ENCODE assay signal across 15 cellular contexts in the genomic region with DNA sequence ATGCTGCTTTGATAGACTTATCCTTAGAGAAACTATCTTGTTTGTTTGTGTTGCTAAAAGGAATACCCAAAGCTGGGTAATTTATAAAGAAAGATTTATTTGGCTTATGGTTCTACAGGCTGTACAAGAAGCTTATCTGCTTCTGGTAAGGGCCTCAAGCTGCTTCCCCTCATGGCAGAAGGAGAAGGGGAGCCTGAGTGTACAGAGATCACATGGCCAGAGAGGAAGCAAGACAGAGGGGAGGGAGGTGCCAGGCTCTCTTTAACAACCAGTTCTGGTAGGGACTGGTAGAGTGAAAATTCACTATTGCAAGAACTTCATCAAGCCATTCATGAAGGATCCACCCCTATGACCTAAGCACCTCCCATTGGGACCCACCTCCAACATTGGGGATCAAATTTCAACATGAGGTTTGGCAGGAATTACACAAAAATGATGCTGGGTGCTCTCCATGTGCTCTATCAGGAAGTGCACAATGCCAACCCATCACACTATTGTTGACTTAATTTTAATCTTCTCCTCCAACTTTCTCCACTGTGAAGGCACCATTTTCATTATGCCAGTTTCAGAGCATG.
DNase-seq lines count a peak whose midpoint lies in the region; ATAC-seq, FAIRE-seq and TF ChIP-seq lines count a peak whose summit lies in the region.
"Had no signal": no experiment of that assay in that cellular context is flagged by ENCODE, and none has a peak within 500 bp of the region (broad histone marks: within the 10 kb centered on the region; RNA-seq: fewer than 3 reads in every experiment).

No MANE protein-coding gene starts in this region.

- no peak for TF ChIP-seq CTCF in astrocyte (IDR thresholded peaks at IDR 0.05; ENCODE audit: insufficient read depth, low read depth, low read length)

- no peaks in the 10 kb centered on the region for H3K79me2 ChIP-seq in astrocyte (ENCODE audit: insufficient read depth, low read length)

- H3K27ac ChIP-seq in astrocyte (ENCODE audit: low read depth, low read length): no peak overlapping the region
- H3K27ac ChIP-seq: right lobe of liver had no signal

- H3K9me3 Mint-ChIP-seq in astrocyte (ENCODE audit: unreplicated experiment): peaks cover 2% of the 10 kb centered on the region
- H3K9me3 Mint-ChIP-seq: H9, neural crest cell had no signal

- H3K4me3 ChIP-seq in astrocyte (ENCODE audit: insufficient read depth, low read depth, low read length): no peak overlapping the region
- H3K4me3 ChIP-seq: right lobe of liver had no signal

- no peaks in the 10 kb centered on the region for H4K20me1 ChIP-seq in astrocyte (ENCODE audit: insufficient read depth, low read length)

- no peaks in the 10 kb centered on the region for H3K27me3 ChIP-seq in astrocyte (ENCODE audit: insufficient read depth, low read length)
- H3K27me3 ChIP-seq: right lobe of liver had no signal

- peaks cover 4% of the 10 kb centered on the region for H3K27me3 Mint-ChIP-seq in astrocyte (ENCODE audit: low read depth, unreplicated experiment)

- H3K9me3 ChIP-seq in astrocyte (ENCODE audit: insufficient read depth, low read depth, low read length): no peaks in the 10 kb centered on the region
- H3K9me3 ChIP-seq: right lobe of liver had no signal

- H2AFZ ChIP-seq in astrocyte (ENCODE audit: low read depth, low read length): no peak overlapping the region

- no peak overlapping the region for H3K27ac Mint-ChIP-seq in astrocyte (ENCODE audit: unreplicated experiment)
- H3K27ac Mint-ChIP-seq: activated naive CD8-positive, alpha-beta T cell; CD14-positive monocyte; H9 had no signal

- peak; percentile 17 for DNase-seq in EL
- DNase-seq in LHCN-M2 (ENCODE audit: low read depth): peak; percentile 31
- DNase-seq in astrocyte (ENCODE audit: low read depth): peak; percentile 35
- DNase-seq in iPS DF 19.7 (ENCODE audit: low read depth, low spot score): peak; percentile 33
- DNase-seq in NCI-H345 (lab: John Stamatoyannopoulos, UW): no peak
- DNase-seq: H9; NCI-H1694; right lobe of liver; stimulated activated naive CD8-positive, alpha-beta T cell treated with anti-CD3 and anti-CD28 coated beads, Interleukin-15, Interleukin-2, amounts not matched to agents 100 U/mL and 50 U/mL, for 24 hours had no signal

- H3K9ac ChIP-seq in astrocyte (ENCODE audit: low read length): no peak overlapping the region

- ATAC-seq in HG02970 (IDR thresholded peaks at IDR 0.05; ENCODE audit: low FRiP score, unreplicated experiment) (no peak), GM21529 (IDR thresholded peaks at IDR 0.05; ENCODE audit: unreplicated experiment) (no peak)
- ATAC-seq: stimulated activated naive CD8-positive, alpha-beta T cell treated with anti-CD3 and anti-CD28 coated beads, Interleukin-15, Interleukin-2, amounts not matched to agents 100 U/mL and 50 U/mL, for 24 hours had no signal

- no peaks in the 10 kb centered on the region for H3K36me3 ChIP-seq in astrocyte (ENCODE audit: insufficient read depth, low read length)
- H3K36me3 ChIP-seq: right lobe of liver had no signal

- H3K4me2 ChIP-seq in astrocyte (ENCODE audit: low read length): no peak overlapping the region

- FAIRE-seq in astrocyte (lab: Jason Lieb, UNC): no peak
- FAIRE-seq: G401.6 had no signal

- no peak overlapping the region for H3K4me3 Mint-ChIP-seq in astrocyte (ENCODE audit: unreplicated experiment)
- H3K4me3 Mint-ChIP-seq: activated naive CD8-positive, alpha-beta T cell; CD14-positive monocyte; H9; neural crest cell had no signal

- peaks cover 25% of the 10 kb centered on the region for H3K4me1 Mint-ChIP-seq in astrocyte (ENCODE audit: low read depth, unreplicated experiment)

- H3K4me1 ChIP-seq in astrocyte (ENCODE audit: insufficient read depth, low read length): peaks cover 5% of the 10 kb centered on the region
- H3K4me1 ChIP-seq: right lobe of liver had no signal

- peaks cover 5% of the 10 kb centered on the region for H3K36me3 Mint-ChIP-seq in astrocyte (ENCODE audit: low read depth, unreplicated experiment)
- H3K36me3 Mint-ChIP-seq: activated naive CD8-positive, alpha-beta T cell; CD14-positive monocyte had no signal
